Comparison of ENCODE assay signal across 16 cellular contexts in the genomic region with DNA sequence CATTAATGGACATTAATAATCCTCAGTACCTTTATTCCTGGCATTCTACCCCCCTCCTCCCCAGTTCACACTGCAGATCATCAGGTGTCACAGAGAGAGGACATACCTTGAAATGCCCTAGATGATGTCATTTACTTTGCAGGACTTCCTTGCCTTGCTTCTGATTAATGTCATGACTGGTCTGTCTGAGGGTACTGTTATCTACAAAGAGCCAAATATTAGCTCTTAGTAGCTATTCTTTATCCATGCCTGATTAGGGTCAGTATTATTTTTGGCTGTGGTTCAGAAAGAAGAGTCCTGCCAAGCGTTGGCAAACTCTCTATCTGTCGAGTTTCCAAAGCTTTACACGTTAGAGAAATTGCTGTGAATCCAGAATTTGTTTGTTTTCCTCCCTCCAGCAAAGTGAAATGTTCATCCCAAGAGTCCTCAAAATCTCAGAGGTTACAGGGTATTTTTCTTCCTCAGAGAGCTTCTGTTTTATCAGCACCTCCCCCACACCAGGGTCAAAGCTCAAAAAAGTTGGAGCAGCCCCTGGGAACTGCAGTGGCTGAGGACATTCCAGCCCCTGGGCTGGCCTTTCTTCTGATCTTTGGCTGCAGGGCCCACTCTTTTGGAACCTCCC. TPM values are rescaled to one million over a fixed set of nuclear protein-coding genes. Genes with fewer than 3 reads are reported as not detected.
DNase-seq lines count a peak whose midpoint lies in the region; ATAC-seq and TF ChIP-seq lines count a peak whose summit lies in the region.
"Had no signal": no experiment of that assay in that cellular context is flagged by ENCODE, and none has a peak within 500 bp of the region (broad histone marks: within the 10 kb centered on the region; RNA-seq: fewer than 3 reads in every experiment).

No MANE protein-coding gene starts in this region.

- ATAC-seq in HCT116 (no peak), RWPE2 (ENCODE audit: low read depth) (no peak), left colon (no peak)
- ATAC-seq: activated naive CD4-positive, alpha-beta T cell treated with anti-CD3 and anti-CD28 coated beads, Interleukin-2, amount 50 U/mL, for 72 hours had no signal

- no peaks in the 10 kb centered on the region for H3K27me3 Mint-ChIP-seq in osteocyte (ENCODE audit: unreplicated experiment)

- peak overlapping the region; percentile 75 for H3K27ac Mint-ChIP-seq in osteocyte (ENCODE audit: unreplicated experiment)
- H3K27ac Mint-ChIP-seq: activated naive CD4-positive, alpha-beta T cell treated with anti-CD3 and anti-CD28 coated beads, Interleukin-2, amount 50 U/mL, for 72 hours had no signal

- TF ChIP-seq RAD21 in HCT116 (IDR thresholded peaks at IDR 0.05; ENCODE audit: low read depth) = no peak

- 43 to 84% (median 72%) methylated on average over 3 of the region's 3 CpGs for WGBS in spleen, 5 donors

- H3K4me1 Mint-ChIP-seq in osteocyte (ENCODE audit: unreplicated experiment) = peaks cover 41% of the 10 kb centered on the region

- H3K9me3 Mint-ChIP-seq in osteocyte (ENCODE audit: unreplicated experiment) = no peaks in the 10 kb centered on the region
- H3K9me3 Mint-ChIP-seq: activated naive CD4-positive, alpha-beta T cell treated with anti-CD3 and anti-CD28 coated beads, Interleukin-2, amount 50 U/mL, for 72 hours had no signal

- peaks cover 36% of the 10 kb centered on the region for H3K79me2 ChIP-seq in HCT116 (ENCODE audit: insufficient read depth, low read length)

- no peak overlapping the region for H2AFZ ChIP-seq in HCT116 (ENCODE audit: low read depth, low read length, poor library complexity, severe bottlenecking)

- CTCF ChIA-PET in HCT116 (lab: Charles Lee) = no interaction called here

- H3K4me3 Mint-ChIP-seq in osteocyte (ENCODE audit: unreplicated experiment) = no peak overlapping the region

- peaks cover 60% of the 10 kb centered on the region for H3K36me3 Mint-ChIP-seq in osteocyte (ENCODE audit: unreplicated experiment)

- POLR2A ChIA-PET in HCT116 (lab: Charles Lee) = interaction anchor here (0.8 to 4.8 kb wide), 4 partner anchors 11 to 14 kb away, joined by 3 to 23 read pairs (median 3); a partner anchor contains a TSS

- H3K9me2 ChIP-seq in HCT116 (ENCODE audit: insufficient read depth) = no peaks in the 10 kb centered on the region

- no peak for TF ChIP-seq POLR2A in HCT116 (IDR thresholded peaks at IDR 0.05; ENCODE audit: borderline replicate concordance, extremely low read depth, insufficient read depth, insufficient read length)
- no peak for TF ChIP-seq POLR2A in spleen (IDR thresholded peaks at IDR 0.05)

- H3K4me3 ChIP-seq in HCT116 (replicated peaks in 1 of 2; ENCODE audit: low read depth in 1 of 2, low read length in 2 of 2) (no peak overlapping the region), RWPE2 (ENCODE audit: severe bottlenecking) (no peak overlapping the region), spleen (no peak overlapping the region)
- H3K4me3 ChIP-seq: SK-N-MC had no signal

- peaks cover 58 to 91% of the 10 kb centered on the region in 2 experiments for H3K4me1 ChIP-seq in HCT116 (ENCODE audit: control insufficient read depth in 1 of 2, insufficient read depth in 2 of 2, low read length in 2 of 2)
- H3K4me1 ChIP-seq in RWPE2 (ENCODE audit: insufficient read depth, poor library complexity, severe bottlenecking) = peaks cover 43% of the 10 kb centered on the region
- H3K4me1 ChIP-seq in spleen = peaks cover 0 to 16% (median 6%) of the 10 kb centered on the region in 6 donors

- H3K9me3 ChIP-seq in HCT116 (ENCODE audit: control insufficient read depth in 1 of 2, insufficient read depth in 1 of 2, low read depth in 1 of 2, low read length in 2 of 2) = no peaks in the 10 kb centered on the region
- no peaks in the 10 kb centered on the region for H3K9me3 ChIP-seq in RWPE2 (ENCODE audit: severe bottlenecking)
- H3K9me3 ChIP-seq in spleen = no peaks in the 10 kb centered on the region

- no TSS peak for BruUV-seq in HCT116 (replicated peaks; lab: Mats Ljungman, UMichigan)

- H4K20me1 ChIP-seq in HCT116 (ENCODE audit: insufficient read depth) = no peaks in the 10 kb centered on the region

- H3K36me3 ChIP-seq in HCT116 (ENCODE audit: control insufficient read depth in 1 of 2, insufficient read depth in 2 of 2, low read length in 2 of 2) = peaks cover 52 to 59% of the 10 kb centered on the region in 2 experiments
- peaks cover 94% of the 10 kb centered on the region for H3K36me3 ChIP-seq in RWPE2 (ENCODE audit: low read depth)
- H3K36me3 ChIP-seq in spleen = peaks cover 0 to 66% (median 5%) of the 10 kb centered on the region in 6 donors

- H3K9ac ChIP-seq in HCT116 (ENCODE audit: low read length) = no peak overlapping the region

- intact Hi-C loops in HCT116 (cut with micrococcal nuclease) (no loop called here), spleen (cut with DNase I; ENCODE audit: low total_unique reads) (no loop called here), left colon (cut with DNase I, micrococcal nuclease) (no loop called here)

- H3K27ac ChIP-seq in HCT116 (ENCODE audit: low read depth, low read length) = peak overlapping the region; percentile 81
- H3K27ac ChIP-seq in RWPE2 (ENCODE audit: poor library complexity, severe bottlenecking) = peak overlapping the region; percentile 91
- peak overlapping the region; percentile 81 for H3K27ac ChIP-seq in epithelial cell of prostate
- no peak overlapping the region for H3K27ac ChIP-seq in spleen
- H3K27ac ChIP-seq: SK-N-MC had no signal

- RAD21 ChIA-PET in HCT116 (lab: Charles Lee; ENCODE audit: low non-redundant PET in 1 of 2, low total read pairs in 2 of 2, uncharacterized antibody in 2 of 2, unreplicated experiment in 2 of 2) = no interaction called here

- no peaks in the 10 kb centered on the region for H3K27me3 ChIP-seq in HCT116 (ENCODE audit: insufficient read depth, low read length)
- no peaks in the 10 kb centered on the region for H3K27me3 ChIP-seq in RWPE2 (ENCODE audit: insufficient read depth, poor library complexity, severe bottlenecking)
- no peaks in the 10 kb centered on the region for H3K27me3 ChIP-seq in spleen (replicated peaks in 1 of 7)

- DNase-seq in HCT116 (ENCODE audit: low read depth, low spot score) (no peak), RWPE2 (ENCODE audit: low spot score) (no peak), epithelial cell of prostate (ENCODE audit: low read depth, low spot score) (no peak), osteocyte (ENCODE audit: extremely low spot score, unreplicated experiment) (no peak), spleen (no peak), left colon (no peak), KG1 (lab: John Stamatoyannopoulos, UW) (no peak)
- DNase-seq: activated CD4-positive, alpha-beta T cell treated with anti-CD3 and anti-CD28 coated beads for 4 hours; foreskin fibroblast; kidney; NCI-H1417; occipital lobe; stimulated activated CD4-positive, alpha-beta T cell treated with anti-CD3 and anti-CD28 coated beads, Interleukin-2, amount 100 ng/mL, for 48 hours; stimulated activated naive CD4-positive, alpha-beta T cell treated with Interleukin-2 at 50 U/mL for 16 hours had no signal

- TF ChIP-seq CTCF in HCT116 (IDR thresholded peaks at IDR 0.05 in 2 of 3, conservative IDR thresholded peaks at IDR 0.05 in 1 of 3; ENCODE audit: borderline replicate concordance in 1 of 3, insufficient read depth in 1 of 3, low read depth in 2 of 3, low read length in 2 of 3) (no peak), RWPE2 (IDR thresholded peaks at IDR 0.05; ENCODE audit: poor library complexity, severe bottlenecking) (no peak), osteocyte (IDR thresholded peaks at IDR 0.05) (no peak), spleen (IDR thresholded peaks at IDR 0.05 in 8 of 11, conservative IDR thresholded peaks at IDR 0.05 in 3 of 11) (no peak)

- 0 out of 2 replicates have a peak overlapping the region, but pooled peaks have one; percentile 7 for H3K4me2 ChIP-seq in HCT116 (ENCODE audit: low read length)

TF ChIP-seq in HCT116, 20 proteins besides CTCF, POLR2A, EP300 and RAD21 (continues in another document):
- TF ChIP-seq ZFX (IDR thresholded peaks at IDR 0.05) (no peak), EGR1 (IDR thresholded peaks at IDR 0.05; ENCODE audit: low read depth) (no peak), CBX3 (IDR thresholded peaks at IDR 0.05; ENCODE audit: low read depth) (no peak), EZH2 (IDR thresholded peaks at IDR 0.05) (no peak), SP1 (IDR thresholded peaks at IDR 0.05; ENCODE audit: low read depth) (no peak), CEBPB (IDR thresholded peaks at IDR 0.05; ENCODE audit: low read depth) (no peak; the same call in 1 of the 2 replicates), ELF1 (IDR thresholded peaks at IDR 0.05; ENCODE audit: borderline replicate concordance, low read depth) (no peak), FOSL1 (IDR thresholded peaks at IDR 0.05; ENCODE audit: low read depth) (no peak), JUND (IDR thresholded peaks at IDR 0.05) (no peak)
- TF ChIP-seq, protein P1, sequence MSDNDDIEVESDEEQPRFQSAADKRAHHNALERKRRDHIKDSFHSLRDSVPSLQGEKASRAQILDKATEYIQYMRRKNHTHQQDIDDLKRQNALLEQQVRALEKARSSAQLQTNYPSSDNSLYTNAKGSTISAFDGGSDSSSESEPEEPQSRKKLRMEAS (IDR thresholded peaks at IDR 0.05) = no peak

RNA-seq across cellular contexts. Expression of a gene that starts 12.6 kb away (rescaled TPM):
- total RNA-seq in HCT116 (2021; ENCODE audit: unreplicated experiment) (652 TPM), osteocyte (77.9 and 81.4 TPM in 2 replicates), spleen (10 to 100 TPM; 21.0 to 56.3 (median 40.1) TPM), left colon (10 to 100 TPM; 70.9 to 90.1 TPM)
- polyA plus RNA-seq in HCT116 (2012) = 312 and 348 TPM in 2 replicates
- 1 to 10 TPM; 2.1 to 8.3 (median 5.9) TPM for polyA plus RNA-seq in spleen

RNA-seq across cellular contexts. Expression of a gene that starts 29.6 kb away (rescaled TPM):
- total RNA-seq in HCT116 (2021; ENCODE audit: unreplicated experiment) = 0.17 TPM
- polyA plus RNA-seq in HCT116 (2012) = 0.09 and 0.15 TPM in 2 replicates
- total RNA-seq in osteocyte = not detected in 2 replicates
- 1 to 10 TPM in 6 of 7 donors, not detected in 1; 3.0 to 8.7 (median 4.2) TPM for total RNA-seq in spleen
- polyA plus RNA-seq in spleen = 1 to 10 TPM; 2.2 to 4.8 (median 3.3) TPM
- total RNA-seq in left colon = under 1 TPM in 1 of 2 donors, not detected in 1; 0.20 TPM
- total RNA-seq: kidney had no signal

Comparison
In these comparisons a context has a peak if more than half of its experiments do, and no peak if none do; other contexts are left out.
1. H3K27ac ChIP-seq: peak in HCT116 (single experiment), RWPE2 (single experiment) and epithelial cell of prostate (single experiment); none in spleen (0 of 8).